Comparison of ENCODE assay signal across 8 cellular contexts in the genomic region with DNA sequence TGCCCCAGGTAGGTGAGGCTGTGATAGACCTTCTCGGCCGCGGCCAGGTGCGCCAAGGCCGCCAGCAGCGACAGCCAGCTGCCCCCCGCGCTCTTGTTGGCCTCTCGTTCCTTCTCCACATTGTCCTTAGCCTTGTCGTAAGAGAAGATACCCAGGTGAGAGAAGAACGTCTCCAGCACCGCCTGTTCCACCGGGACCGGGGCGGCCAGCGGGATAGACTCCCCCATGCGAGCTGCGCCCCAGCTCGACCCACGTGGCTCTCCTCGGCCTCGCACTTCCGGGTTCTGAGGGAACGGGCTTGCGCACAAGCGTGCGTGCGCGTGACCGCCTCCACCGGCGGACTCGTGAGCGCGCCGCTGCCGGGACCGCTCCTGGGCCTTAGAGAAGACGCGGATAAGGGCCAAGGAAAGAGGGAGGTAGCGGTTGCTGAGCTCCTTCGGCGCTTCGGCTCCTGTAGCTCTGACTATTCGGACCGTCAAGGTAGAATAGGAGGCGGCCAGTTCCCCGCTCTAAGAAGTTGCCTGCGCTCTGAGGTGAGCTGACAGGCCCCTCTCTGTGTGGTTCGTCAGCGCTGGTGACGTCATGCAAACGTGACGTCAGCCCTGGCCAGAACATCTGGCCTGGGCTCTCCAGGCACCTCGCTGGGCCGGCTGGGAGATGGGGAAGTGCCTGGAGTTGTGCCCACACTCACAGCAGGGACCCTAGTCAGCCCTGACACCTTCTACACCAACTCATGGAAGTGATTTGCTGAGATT. TPM values are rescaled to one million over a fixed set of nuclear protein-coding genes. Genes with fewer than 3 reads are reported as not detected.
DNase-seq lines count a peak whose midpoint lies in the region; ATAC-seq, FAIRE-seq and TF ChIP-seq lines count a peak whose summit lies in the region.

A gene (minus strand): TSS at position 286 of the 755 bp plus-strand sequence. CDS start 59 bp downstream, at position 227.

- H3K4me1 ChIP-seq in GM23248 (ENCODE audit: insufficient read depth) (peaks cover 9% of the 10 kb centered on the region; the same call in 1 of the 2 replicates), Karpas-422 (ENCODE audit: low read length) (peaks cover 50% of the 10 kb centered on the region), fibroblast of lung (ENCODE audit: control insufficient read depth, extremely low read depth, insufficient read depth, low read length) (no peaks in the 10 kb centered on the region)
- H3K4me1 ChIP-seq in naive thymus-derived CD4-positive, alpha-beta T cell (ENCODE audit: control insufficient read depth in 2 of 2, insufficient read depth in 2 of 2, low read length in 2 of 2), result peaks cover 8 to 19% of the 10 kb centered on the region in 2 donors

- no peaks in the 10 kb centered on the region for H3K36me3 ChIP-seq in GM23248 (ENCODE audit: low read depth)
- no peaks in the 10 kb centered on the region for H3K36me3 ChIP-seq in Karpas-422 (ENCODE audit: insufficient read depth, low read length)
- H3K36me3 ChIP-seq in fibroblast of lung (ENCODE audit: control insufficient read depth, insufficient read depth, low read length), result no peaks in the 10 kb centered on the region
- no peaks in the 10 kb centered on the region for H3K36me3 ChIP-seq in naive thymus-derived CD4-positive, alpha-beta T cell (ENCODE audit: control insufficient read depth in 2 of 3, insufficient read depth in 3 of 3, low read length in 3 of 3)

- H3K4me1 Mint-ChIP-seq in activated T-helper 1 cell treated with anti-CD3 and anti-CD28 coated beads, Interleukin-12 subunit alpha, Interleukin-12 subunit beta, Interleukin-2, Interleukin-4 antibody, amounts not matched to agents 30 ng/mL and 10 ng/mL and 1 ng/mL, durations not matched to agents 14 hours and 24 hours and 36 hours (ENCODE audit: low read depth), result peaks cover 33% of the 10 kb centered on the region
- H3K4me1 Mint-ChIP-seq in naive thymus-derived CD4-positive, alpha-beta T cell, result peaks cover 17 to 51% (median 41%) of the 10 kb centered on the region in 7 donors
- H3K4me1 Mint-ChIP-seq in stimulated activated memory B cell treated with anti-CD40 and anti-IgM and Interleukin-4, amounts not matched to agents 10 μg/mL and 1 μg/mL and 100 μg/mL, for 72 hours, result peaks cover 25% of the 10 kb centered on the region

- H3K9ac ChIP-seq in GM23248 (peak within 1 kb of the TSS; percentile 94), Karpas-422 (ENCODE audit: low read length) (peak within 1 kb of the TSS; percentile 81), fibroblast of lung (ENCODE audit: insufficient read depth, low read length) (peak within 1 kb of the TSS; percentile 96)

- POLR2A ChIA-PET in naive thymus-derived CD4-positive, alpha-beta T cell (lab: Charles Lee), result interaction anchor here (0.7 to 1.2 kb wide), 4 partner anchors 181 to 1909 kb away, joined by 3 to 6 read pairs (median 4); a partner anchor contains a TSS

- H3K27me3 ChIP-seq in GM23248 (replicated peaks; ENCODE audit: insufficient read depth), result no peaks in the 10 kb centered on the region
- no peaks in the 10 kb centered on the region for H3K27me3 ChIP-seq in Karpas-422 (ENCODE audit: low read length)
- H3K27me3 ChIP-seq in fibroblast of lung (ENCODE audit: control insufficient read depth, insufficient read depth, low read length), result no peaks in the 10 kb centered on the region
- no peaks in the 10 kb centered on the region for H3K27me3 ChIP-seq in naive thymus-derived CD4-positive, alpha-beta T cell (ENCODE audit: control insufficient read depth in 2 of 2, insufficient read depth in 2 of 2, low read length in 2 of 2)

- peaks cover 14% of the 10 kb centered on the region for H3K27me3 Mint-ChIP-seq in activated T-helper 1 cell treated with anti-CD3 and anti-CD28 coated beads, Interleukin-12 subunit alpha, Interleukin-12 subunit beta, Interleukin-2, Interleukin-4 antibody, amounts not matched to agents 30 ng/mL and 10 ng/mL and 1 ng/mL, durations not matched to agents 14 hours and 24 hours and 36 hours (ENCODE audit: insufficient read depth)
- H3K27me3 Mint-ChIP-seq in naive thymus-derived CD4-positive, alpha-beta T cell, result peaks cover 0 to 21% (median 8%) of the 10 kb centered on the region in 5 donors
- no peaks in the 10 kb centered on the region for H3K27me3 Mint-ChIP-seq in stimulated activated memory B cell treated with anti-CD40 and anti-IgM and Interleukin-4, amounts not matched to agents 10 μg/mL and 1 μg/mL and 100 μg/mL, for 72 hours

- H3K27ac Mint-ChIP-seq in activated T-helper 1 cell treated with anti-CD3 and anti-CD28 coated beads, Interleukin-12 subunit alpha, Interleukin-12 subunit beta, Interleukin-2, Interleukin-4 antibody, amounts not matched to agents 30 ng/mL and 10 ng/mL and 1 ng/mL, durations not matched to agents 14 hours and 24 hours and 36 hours, result peak within 1 kb of the TSS; percentile 100
- peak within 1 kb of the TSS; percentile 94 to 100 (median 98) for H3K27ac Mint-ChIP-seq in naive thymus-derived CD4-positive, alpha-beta T cell
- peak within 1 kb of the TSS; percentile 94 for H3K27ac Mint-ChIP-seq in stimulated activated memory B cell treated with anti-CD40 and anti-IgM and Interleukin-4, amounts not matched to agents 10 μg/mL and 1 μg/mL and 100 μg/mL, for 72 hours

- 1% methylated on average over 56 of the region's 56 CpGs for WGBS in GM23248 (ENCODE audit: low coverage in 1 of 2, low lambda C conversion rate in 2 of 2, missing lambda C conversion rate in 2 of 2), 2 experiments

- H3K9me3 ChIP-seq in GM23248 (ENCODE audit: low read depth), result no peaks in the 10 kb centered on the region
- no peaks in the 10 kb centered on the region for H3K9me3 ChIP-seq in Karpas-422 (ENCODE audit: low read length)
- no peaks in the 10 kb centered on the region for H3K9me3 ChIP-seq in fibroblast of lung (ENCODE audit: control insufficient read depth, insufficient read depth, low read depth, low read length)
- no peaks in the 10 kb centered on the region for H3K9me3 ChIP-seq in naive thymus-derived CD4-positive, alpha-beta T cell (ENCODE audit: control insufficient read depth in 2 of 3, low read length in 3 of 3)

- intact Hi-C loops in activated T-helper 1 cell treated with anti-CD3 and anti-CD28 coated beads, Interleukin-12 subunit alpha, Interleukin-12 subunit beta, Interleukin-2, Interleukin-4 antibody, amounts not matched to agents 30 ng/mL and 10 ng/mL and 1 ng/mL, durations not matched to agents 14 hours and 24 hours and 36 hours (cut with micrococcal nuclease), result loop anchor here (1.0 to 10.0 kb wide), 7 partner anchors 182 to 953 kb away; a partner anchor contains a TSS
- intact Hi-C loops in naive thymus-derived CD4-positive, alpha-beta T cell (cut with micrococcal nuclease), result loop anchor here (1.0 to 10.0 kb wide), 16 partner anchors 165 to 1961 kb away; a partner anchor contains a TSS

- H2AFZ ChIP-seq in GM23248 (peak within 1 kb of the TSS; percentile 91), Karpas-422 (ENCODE audit: low read length) (peak within 1 kb of the TSS; percentile 80), fibroblast of lung (ENCODE audit: low read length) (peak within 1 kb of the TSS; percentile 92)

- H3K9me2 ChIP-seq in GM23248 (ENCODE audit: insufficient read depth) (no peaks in the 10 kb centered on the region), Karpas-422 (replicated peaks; ENCODE audit: insufficient read depth, low read length) (no peaks in the 10 kb centered on the region)

- H4K20me1 ChIP-seq in GM23248 (ENCODE audit: insufficient read depth) (no peaks in the 10 kb centered on the region), Karpas-422 (ENCODE audit: insufficient read depth, low read depth, low read length) (no peaks in the 10 kb centered on the region), fibroblast of lung (ENCODE audit: control insufficient read depth, extremely low read depth, insufficient read depth, low read length) (no peaks in the 10 kb centered on the region)

- H3F3A ChIP-seq in GM23248 (ENCODE audit: insufficient read depth), result no peaks in the 10 kb centered on the region

- H3K4me3 ChIP-seq in GM23248, result peak within 1 kb of the TSS; percentile 92
- H3K4me3 ChIP-seq in Karpas-422 (ENCODE audit: low read length), result peak within 1 kb of the TSS; percentile 72
- peak within 1 kb of the TSS; percentile 77 to 93 (median 83) for H3K4me3 ChIP-seq in fibroblast of lung (replicated peaks in 1 of 4; ENCODE audit: control extremely low read depth in 1 of 4, insufficient read depth in 1 of 4, low read depth in 3 of 4, low read length in 4 of 4)
- peak within 1 kb of the TSS; percentile 87 for H3K4me3 ChIP-seq in naive thymus-derived CD4-positive, alpha-beta T cell (ENCODE audit: low read length)

- no peak for TF ChIP-seq CTCF in fibroblast of lung (conservative IDR thresholded peaks at IDR 0.05 in 1 of 2, IDR thresholded peaks at IDR 0.05 in 1 of 2; ENCODE audit: low read depth in 1 of 2, low read length in 2 of 2)

- H3K36me3 Mint-ChIP-seq in activated T-helper 1 cell treated with anti-CD3 and anti-CD28 coated beads, Interleukin-12 subunit alpha, Interleukin-12 subunit beta, Interleukin-2, Interleukin-4 antibody, amounts not matched to agents 30 ng/mL and 10 ng/mL and 1 ng/mL, durations not matched to agents 14 hours and 24 hours and 36 hours (ENCODE audit: low read depth), result peaks cover 2% of the 10 kb centered on the region
- peaks cover 0 to 2% (median 0%) of the 10 kb centered on the region in 5 donors for H3K36me3 Mint-ChIP-seq in naive thymus-derived CD4-positive, alpha-beta T cell
- no peaks in the 10 kb centered on the region for H3K36me3 Mint-ChIP-seq in stimulated activated memory B cell treated with anti-CD40 and anti-IgM and Interleukin-4, amounts not matched to agents 10 μg/mL and 1 μg/mL and 100 μg/mL, for 72 hours

- H3K4me2 ChIP-seq in GM23248 (ENCODE audit: unreplicated experiment) (peak within 1 kb of the TSS; percentile 85), Karpas-422 (ENCODE audit: low read depth, low read length, poor library complexity, severe bottlenecking) (peak within 1 kb of the TSS; percentile 85), fibroblast of lung (ENCODE audit: extremely low read depth, insufficient read depth, low read length) (peak within 1 kb of the TSS; percentile 98)

- H3K9me3 Mint-ChIP-seq in activated T-helper 1 cell treated with anti-CD3 and anti-CD28 coated beads, Interleukin-12 subunit alpha, Interleukin-12 subunit beta, Interleukin-2, Interleukin-4 antibody, amounts not matched to agents 30 ng/mL and 10 ng/mL and 1 ng/mL, durations not matched to agents 14 hours and 24 hours and 36 hours, result no peaks in the 10 kb centered on the region
- peaks cover 0 to 2% (median 0%) of the 10 kb centered on the region in 11 donors for H3K9me3 Mint-ChIP-seq in naive thymus-derived CD4-positive, alpha-beta T cell
- H3K9me3 Mint-ChIP-seq in stimulated activated memory B cell treated with anti-CD40 and anti-IgM and Interleukin-4, amounts not matched to agents 10 μg/mL and 1 μg/mL and 100 μg/mL, for 72 hours, result no peaks in the 10 kb centered on the region

- H3K27ac ChIP-seq in GM23248 (peak within 1 kb of the TSS; percentile 86), Karpas-422 (ENCODE audit: low read length) (peak within 1 kb of the TSS; percentile 83), fibroblast of lung (ENCODE audit: insufficient read depth, low read length) (peak within 1 kb of the TSS; percentile 98)
- H3K27ac ChIP-seq in naive thymus-derived CD4-positive, alpha-beta T cell (ENCODE audit: low read depth, low read length), result peak within 1 kb of the TSS; percentile 92

- peak; percentile 96 for ATAC-seq in naive thymus-derived CD4-positive, alpha-beta T cell
- ATAC-seq in stimulated activated memory B cell treated with anti-CD40 and anti-IgM and Interleukin-4, amounts not matched to agents 10 μg/mL and 1 μg/mL and 100 μg/mL, for 72 hours, result peak; percentile 98

- no peak for FAIRE-seq in RCC 7860 (lab: Jason Lieb, UNC)

- DNase-seq in Daoy (ENCODE audit: low read depth), result peak; percentile 98
- DNase-seq in GM23248, result peak; percentile 99
- DNase-seq in Karpas-422, result peak; percentile 98
- peak; percentile 76 for DNase-seq in RCC 7860 (ENCODE audit: low spot score)
- DNase-seq in activated T-helper 1 cell treated with anti-CD3 and anti-CD28 coated beads, Interleukin-12 subunit alpha, Interleukin-12 subunit beta, Interleukin-2, Interleukin-4 antibody, amounts not matched to agents 30 ng/mL and 10 ng/mL and 1 ng/mL, durations not matched to agents 14 hours and 24 hours and 36 hours (ENCODE audit: low spot score), result peak; percentile 88
- peak; percentile 95 for DNase-seq in fibroblast of lung (ENCODE audit: low read depth in 2 of 2)
- peak; percentile 89 to 95 (median 93) for DNase-seq in naive thymus-derived CD4-positive, alpha-beta T cell

- CTCF ChIA-PET in naive thymus-derived CD4-positive, alpha-beta T cell (lab: Charles Lee), result no interaction called here

- in situ Hi-C loops in GM23248 (cut with MboI), result no loop called here

- peak within 1 kb of the TSS; percentile 100 for H3K4me3 Mint-ChIP-seq in activated T-helper 1 cell treated with anti-CD3 and anti-CD28 coated beads, Interleukin-12 subunit alpha, Interleukin-12 subunit beta, Interleukin-2, Interleukin-4 antibody, amounts not matched to agents 30 ng/mL and 10 ng/mL and 1 ng/mL, durations not matched to agents 14 hours and 24 hours and 36 hours
- peak within 1 kb of the TSS; percentile 86 to 100 (median 98) for H3K4me3 Mint-ChIP-seq in naive thymus-derived CD4-positive, alpha-beta T cell
- peak within 1 kb of the TSS; percentile 98 for H3K4me3 Mint-ChIP-seq in stimulated activated memory B cell treated with anti-CD40 and anti-IgM and Interleukin-4, amounts not matched to agents 10 μg/mL and 1 μg/mL and 100 μg/mL, for 72 hours

- H3K79me2 ChIP-seq in GM23248 (ENCODE audit: insufficient read depth), result no peaks in the 10 kb centered on the region
- H3K79me2 ChIP-seq in Karpas-422 (ENCODE audit: low read length), result peaks cover 46% of the 10 kb centered on the region
- H3K79me2 ChIP-seq in fibroblast of lung (ENCODE audit: control insufficient read depth, insufficient read depth, low read length), result no peaks in the 10 kb centered on the region

RNA-seq across cellular contexts. Expression of the gene that starts here (rescaled TPM):
- 7.4 and 12.1 TPM in 2 replicates for total RNA-seq in Daoy (2014; rRNA removed; shearing (Covaris generic))
- 2.9 and 5.1 TPM in 2 replicates for total RNA-seq in GM23248 (2014; rRNA removed; shearing (Covaris generic))
- 3.5 and 4.1 TPM in 2 replicates for polyA plus RNA-seq in GM23248 (2016; fragmentation: Nextera tagmentation; extraction: Ambion mirVana)
- total RNA-seq in Karpas-422 (2014; rRNA removed; shearing (Covaris generic); ENCODE audit: low replicate concordance), result 13.0 and 30.7 TPM in 2 replicates
- total RNA-seq in activated T-helper 1 cell treated with anti-CD3 and anti-CD28 coated beads, Interleukin-12 subunit alpha, Interleukin-12 subunit beta, Interleukin-2, Interleukin-4 antibody, amounts not matched to agents 30 ng/mL and 10 ng/mL and 1 ng/mL, durations not matched to agents 14 hours and 24 hours and 36 hours, result 12.7 and 14.9 TPM in 2 replicates
- 8.5 and 9.7 TPM in 2 replicates for total RNA-seq in fibroblast of lung
- 3.2 and 4.2 TPM in 2 replicates for polyA plus RNA-seq in fibroblast of lung
- 2.2 and 3.0 TPM in 2 replicates for polyA plus RNA-seq in fibroblast of lung (2012)
- 3.9 and 5.2 TPM in 2 replicates for polyA minus RNA-seq in fibroblast of lung (ENCODE audit: low replicate concordance)
- total RNA-seq in naive thymus-derived CD4-positive, alpha-beta T cell, result 10 to 100 TPM; 11.7 to 26.9 (median 19.5) TPM
- 10 to 100 TPM; 11.3 to 12.4 TPM for polyA plus RNA-seq in naive thymus-derived CD4-positive, alpha-beta T cell

Comparison
In these comparisons a context has a peak if more than half of its experiments do, and no peak if none do; other contexts are left out.
1. Peak in every context shown above with its lines: DNase-seq, ATAC-seq, H3K4me3 ChIP-seq and H3K27ac ChIP-seq.